Comparison of ENCODE assay signal across 29 cellular contexts in genomic region chr12:60710246-60710645, GRCh38.
"Had no signal": no experiment of that assay in that cellular context is flagged by ENCODE, and none has a peak within 500 bp of the region (broad histone marks: within the 10 kb centered on the region; RNA-seq: fewer than 3 reads in every experiment).

No MANE protein-coding gene starts in this region.

- H3K9me3 ChIP-seq: adrenal gland, body of pancreas, gastrocnemius medialis had no signal

- H3K27me3 ChIP-seq: adrenal gland, body of pancreas, esophagus muscularis mucosa, foreskin keratinocyte, gastrocnemius medialis, heart left ventricle had no signal

- DNase-seq: activated CD4-positive, alpha-beta memory T cell treated with anti-CD3 and anti-CD28 coated beads for 36 hours; activated CD4-positive, alpha-beta T cell treated with anti-CD3 and anti-CD28 coated beads for 36 hours; activated CD4-positive, alpha-beta T cell treated with anti-CD3 and anti-CD28 coated beads, Interleukin-2, amount 10 ng/mL, durations not matched to agents 24 days and 14 days; activated CD4-positive, CD25-positive, alpha-beta regulatory T cell; activated CD4-positive, CD25-positive, alpha-beta regulatory T cell treated with anti-CD3 and anti-CD28 coated beads, Interleukin-2, amount 50 U/mL, for 72 hours; activated effector memory CD4-positive, alpha-beta T cell treated with Interleukin-2 at 50 U/mL for 16 hours; activated naive CD4-positive, alpha-beta T cell treated with anti-CD3 and anti-CD28 coated beads for 36 hours; activated naive CD8-positive, alpha-beta T cell treated with anti-CD3 and anti-CD28 coated beads for 36 hours; activated naive CD8-positive, alpha-beta T cell treated with anti-CD3 and anti-CD28 coated beads, Interleukin-2, amount 50 U/mL, for 24 hours; activated T-cell treated with anti-CD3 and anti-CD28 coated beads, Interleukin-2, amount 50 U/mL, for 4 hours; adrenal gland; amygdala; aorta; body of pancreas; caudate nucleus; cortex of kidney; dermis blood vessel endothelial cell; effector CD4-positive, alpha-beta T cell; effector memory CD8-positive, alpha-beta T cell; erythroblast; foreskin keratinocyte; gastrocnemius medialis; glutamatergic neuron; heart left ventricle; T-helper 1 cell; T-helper 17 cell; T1000 had no signal

- H3K27ac ChIP-seq: adrenal gland, body of pancreas, esophagus muscularis mucosa, foreskin keratinocyte, gastrocnemius medialis, heart left ventricle had no signal

- H3K4me1 ChIP-seq: adrenal gland, body of pancreas, foreskin keratinocyte, gastrocnemius medialis, heart left ventricle had no signal

- H3K36me3 ChIP-seq: adrenal gland, esophagus muscularis mucosa, gastrocnemius medialis, heart left ventricle had no signal

- H3K4me3 ChIP-seq: adrenal gland, body of pancreas, esophagus muscularis mucosa, gastrocnemius medialis, heart left ventricle had no signal

- ATAC-seq: activated CD4-positive, alpha-beta T cell treated with anti-CD3 and anti-CD28 coated beads for 36 hours; activated naive CD8-positive, alpha-beta T cell treated with anti-CD3 and anti-CD28 coated beads, Interleukin-2, amount 50 U/mL, for 24 hours; activated T-cell treated with anti-CD3 and anti-CD28 coated beads, Interleukin-2, amount 50 U/mL, for 4 hours; activated T-helper 17 cell treated with anti-CD3 and anti-CD28 coated beads, Interleukin-2, amount 50 U/mL, for 72 hours; body of pancreas; effector memory CD8-positive, alpha-beta T cell; foreskin keratinocyte; gastrocnemius medialis; heart left ventricle; T-helper 17 cell had no signal
